In the genomic region with DNA sequence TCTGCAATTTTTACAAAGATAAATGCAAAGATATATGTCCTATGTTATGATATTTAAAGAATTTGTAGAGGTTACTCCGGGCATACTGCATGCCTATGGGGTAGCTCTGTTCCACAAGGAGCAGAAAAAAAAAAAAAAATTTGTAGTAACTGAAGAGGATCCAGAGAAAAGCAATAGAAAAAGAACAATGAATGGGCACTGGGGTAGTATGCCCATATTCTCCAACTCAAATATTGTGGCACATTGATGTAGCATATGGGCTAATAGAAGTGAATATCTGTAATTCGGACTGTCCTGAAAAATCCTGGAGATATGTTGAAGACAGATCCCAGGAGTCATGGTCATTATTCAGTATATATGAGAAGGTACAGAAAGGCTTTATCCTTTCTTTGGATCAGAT, we compare ENCODE assay signal across 9 cellular contexts. TPM values are rescaled to one million over a fixed set of nuclear protein-coding genes. Genes with fewer than 3 reads are reported as not detected.
DNase-seq lines count a peak whose midpoint lies in the region; ATAC-seq and TF ChIP-seq lines count a peak whose summit lies in the region.
"Had no signal": no experiment of that assay in that cellular context is flagged by ENCODE, and none has a peak within 500 bp of the region (broad histone marks: within the 10 kb centered on the region; RNA-seq: fewer than 3 reads in every experiment).

No MANE protein-coding gene starts in this region.

- peaks cover 39% of the 10 kb centered on the region for H3K79me2 ChIP-seq in SK-N-SH (ENCODE audit: insufficient read depth)

- DNase-seq in SK-N-SH (no peak), WERI-Rb-1 (no peak), spleen (no peak), HCEC 1CT (no peak)
- DNase-seq in stimulated activated CD4-positive, alpha-beta T cell treated with anti-CD3 and anti-CD28 coated beads, Interleukin-1b, Interleukin-23, amount 100 ng/mL, for 48 hours: no peak
- DNase-seq: 8988T had no signal

- H3K4me1 ChIP-seq in SK-N-SH (ENCODE audit: control insufficient read depth in 1 of 2, insufficient read depth in 2 of 2, low read depth in 1 of 2, low read length in 1 of 2) (peaks cover 0 to 7% of the 10 kb centered on the region in 2 experiments; a peak in 3 of 4 replicates), gastroesophageal sphincter (peaks cover 2 to 37% (median 7%) of the 10 kb centered on the region in 3 donors), spleen (peaks cover 12 to 43% (median 36%) of the 10 kb centered on the region in 6 donors)

- H3K9me2 ChIP-seq in SK-N-SH: no peaks in the 10 kb centered on the region

- peaks cover 35% of the 10 kb centered on the region for H4K20me1 ChIP-seq in SK-N-SH (ENCODE audit: insufficient read depth)

- H3F3A ChIP-seq in SK-N-SH (replicated peaks; ENCODE audit: insufficient read depth): peaks cover 16% of the 10 kb centered on the region

- H3K27me3 ChIP-seq in SK-N-SH (ENCODE audit: insufficient read depth): no peaks in the 10 kb centered on the region
- no peaks in the 10 kb centered on the region for H3K27me3 ChIP-seq in WERI-Rb-1 (ENCODE audit: insufficient read depth, low read depth, severe bottlenecking)
- no peaks in the 10 kb centered on the region for H3K27me3 ChIP-seq in gastroesophageal sphincter
- no peaks in the 10 kb centered on the region for H3K27me3 ChIP-seq in spleen (replicated peaks in 1 of 7)

- intact Hi-C loops in spleen (cut with DNase I; ENCODE audit: low total_unique reads): loop anchor here (10.0 kb wide), 1 partner anchor 115 kb away; a partner anchor contains a TSS

- peak overlapping the region; percentile 70; the same call in 1 of the 2 replicates for H3K9ac ChIP-seq in SK-N-SH

- 90% methylated on average over 2 of the region's 2 CpGs for WGBS in SK-N-SH (ENCODE audit: low lambda C conversion rate)
- 29 to 76% methylated on average over 2 of the region's 2 CpGs for WGBS in gastroesophageal sphincter (ENCODE audit: low coverage in 1 of 2), 2 donors
- WGBS in spleen, 5 donors: 45 to 96% (median 88%) methylated on average over 2 of the region's 2 CpGs

- no peak for TF ChIP-seq RAD21 in SK-N-SH (IDR thresholded peaks at IDR 0.05; ENCODE audit: low read length)

- H3K4me2 ChIP-seq in SK-N-SH: peak overlapping the region; percentile 88

- H3K9me3 ChIP-seq in SK-N-SH: no peaks in the 10 kb centered on the region
- H3K9me3 ChIP-seq in WERI-Rb-1 (ENCODE audit: severe bottlenecking): no peaks in the 10 kb centered on the region
- H3K9me3 ChIP-seq in gastroesophageal sphincter: no peaks in the 10 kb centered on the region
- no peaks in the 10 kb centered on the region for H3K9me3 ChIP-seq in spleen

- TF ChIP-seq POLR2A in gastroesophageal sphincter (IDR thresholded peaks at IDR 0.05) (no peak), spleen (IDR thresholded peaks at IDR 0.05) (no peak)

- H3K27ac ChIP-seq in SK-N-SH (ENCODE audit: low read depth in 2 of 2, low read length in 1 of 2) (peak overlapping the region; percentile 71 to 87), WERI-Rb-1 (peak overlapping the region; percentile 83), gastroesophageal sphincter (peak overlapping the region in 3 of 4 donors; percentile 94 to 99 (median 98)), spleen (peak overlapping the region in 7 of 8 donors; percentile 92 to 98 (median 94))

- no peak for TF ChIP-seq EP300 in SK-N-SH (IDR thresholded peaks at IDR 0.05; ENCODE audit: borderline replicate concordance in 1 of 2, low read depth in 1 of 2, low read length in 1 of 2)
- no peak for TF ChIP-seq EP300 in gastroesophageal sphincter (IDR thresholded peaks at IDR 0.05)

- CTCF ChIA-PET in SK-N-SH (lab: Yijun Ruan, JAX): interaction anchor here (1.1 kb wide), 1 partner anchor 8 kb away, joined by 3 read pairs; no protein-coding TSS in a partner anchor

- POLR2A ChIA-PET in SK-N-SH (lab: Yijun Ruan, JAX): interaction anchor here (0.6 to 1.9 kb wide), 2 partner anchors 36 to 136 kb away, joined by 4 to 5 read pairs; a partner anchor contains a TSS

- H3K4me3 ChIP-seq in SK-N-SH (ENCODE audit: low read depth in 2 of 2, low read length in 1 of 2) (no peak overlapping the region), WERI-Rb-1 (ENCODE audit: low read depth, low read length) (peak overlapping the region; percentile 66), gastroesophageal sphincter (no peak overlapping the region), spleen (peak overlapping the region in 1 of 8 donors; percentile 87)

- no peak for ATAC-seq in SK-N-SH treated with all-trans-retinoic acid at 6 μM for 48 hours
- ATAC-seq in gastroesophageal sphincter: no peak
- ATAC-seq in GM18907 (IDR thresholded peaks at IDR 0.05; ENCODE audit: unreplicated experiment): no peak

- H3K36me3 ChIP-seq in SK-N-SH (replicated peaks in 1 of 2; ENCODE audit: control insufficient read depth in 1 of 2, insufficient read depth in 2 of 2, low read length in 1 of 2): peaks cover 3 to 13% of the 10 kb centered on the region in 2 experiments
- H3K36me3 ChIP-seq in WERI-Rb-1: peaks cover 21% of the 10 kb centered on the region
- H3K36me3 ChIP-seq in gastroesophageal sphincter: no peaks in the 10 kb centered on the region
- H3K36me3 ChIP-seq in spleen: peaks cover 0 to 21% (median 0%) of the 10 kb centered on the region in 6 donors

- TF ChIP-seq CTCF in SK-N-SH (IDR thresholded peaks at IDR 0.05) (no peak), WERI-Rb-1 (IDR thresholded peaks at IDR 0.05; ENCODE audit: low read depth, low read length) (no peak), gastroesophageal sphincter (IDR thresholded peaks at IDR 0.05) (no peak), spleen (IDR thresholded peaks at IDR 0.05 in 8 of 11, conservative IDR thresholded peaks at IDR 0.05 in 3 of 11) (no peak)

- peak overlapping the region; percentile 99 for H2AFZ ChIP-seq in SK-N-SH (ENCODE audit: low read depth)

TF ChIP-seq in SK-N-SH, 30 proteins besides CTCF, POLR2A, EP300 and RAD21:
- TF ChIP-seq GABPA (IDR thresholded peaks at IDR 0.05; ENCODE audit: low read depth) (no peak), EZH2phosphoT487 (IDR thresholded peaks at IDR 0.05; ENCODE audit: borderline replicate concordance, low read depth) (no peak), RXRA (IDR thresholded peaks at IDR 0.05; ENCODE audit: borderline replicate concordance, low read depth) (no peak), MEF2A (IDR thresholded peaks at IDR 0.05; ENCODE audit: borderline replicate concordance, low read depth) (no peak), RCOR1 (IDR thresholded peaks at IDR 0.05; ENCODE audit: low read length) (no peak), POLR2AphosphoS5 (IDR thresholded peaks at IDR 0.05; ENCODE audit: low read depth, low read length) (no peak), RFX5 (IDR thresholded peaks at IDR 0.05; ENCODE audit: low read length) (no peak)

TF ChIP-seq in SK-N-SH treated with all-trans-retinoic acid at 6 μM for 48 hours, 23 proteins besides CTCF, POLR2A, EP300 and RAD21:
- TF ChIP-seq PPARA (CRISPR knock-in tag; IDR thresholded peaks at IDR 0.05; ENCODE audit: borderline replicate concordance) (no peak), ARNTL (CRISPR knock-in tag; IDR thresholded peaks at IDR 0.05; ENCODE audit: borderline replicate concordance, low read depth) (no peak), BACH2 (CRISPR knock-in tag; IDR thresholded peaks at IDR 0.05; ENCODE audit: borderline replicate concordance) (no peak), TOX (CRISPR knock-in tag; IDR thresholded peaks at IDR 0.05; ENCODE audit: borderline replicate concordance) (no peak), ZFP3 (CRISPR knock-in tag; IDR thresholded peaks at IDR 0.05) (no peak), CSDC2 (CRISPR knock-in tag; IDR thresholded peaks at IDR 0.05) (no peak), GLIS3 (CRISPR knock-in tag; IDR thresholded peaks at IDR 0.05) (no peak), RARB (CRISPR knock-in tag; IDR thresholded peaks at IDR 0.05) (no peak)

RNA-seq across cellular contexts. Expression of a gene that starts 1.1 kb away (rescaled TPM):
- polyA plus RNA-seq in SK-N-SH (2012; rRNA removed) (37.0 and 50.7 TPM in 2 replicates), spleen (10 to 100 TPM; 16.2 to 29.8 (median 21.7) TPM)
- 55.9 and 65.0 TPM in 2 replicates for polyA plus RNA-seq in SK-N-SH (2012; cell fraction: cytosol; rRNA removed)
- polyA plus RNA-seq in SK-N-SH (2012; cell fraction: nucleus; rRNA removed): 18.8 and 27.2 TPM in 2 replicates
- total RNA-seq in gastroesophageal sphincter (10 to 100 TPM; 52.5 to 74.3 (median 63.6) TPM), spleen (10 to 100 TPM; 40.0 to 57.2 (median 45.6) TPM)

RNA-seq across cellular contexts. Expression of a gene that starts 36.2 kb away (rescaled TPM):
- polyA plus RNA-seq in SK-N-SH (2012; rRNA removed): 881 and 1,097 TPM in 2 replicates
- polyA plus RNA-seq in SK-N-SH (2012; cell fraction: cytosol; rRNA removed): 1,429 and 1,910 TPM in 2 replicates
- 183 and 252 TPM in 2 replicates for polyA plus RNA-seq in SK-N-SH (2012; cell fraction: nucleus; rRNA removed)
- total RNA-seq in gastroesophageal sphincter: 100 to 1,000 TPM; 300 to 553 (median 521) TPM
- 100 to 1,000 TPM in 5 of 7 donors, 10 to 100 TPM in 2; 89.7 to 296 (median 120) TPM for total RNA-seq in spleen
- polyA plus RNA-seq in spleen: 100 to 1,000 TPM; 292 to 338 (median 297) TPM

RNA-seq across cellular contexts. Expression of a gene that starts 48.3 kb away (rescaled TPM):
- polyA plus RNA-seq in SK-N-SH (2012; rRNA removed) (0.06 and 0.07 TPM in 2 replicates), spleen (under 1 TPM; 0.07 to 0.38 (median 0.10) TPM)
- polyA plus RNA-seq in SK-N-SH (2012; cell fraction: cytosol; rRNA removed): 0.03 and 0.04 TPM in 2 replicates
- 0.15 TPM in 1 of 2 replicates, not detected in the other for polyA plus RNA-seq in SK-N-SH (2012; cell fraction: nucleus; rRNA removed)
- total RNA-seq in gastroesophageal sphincter (1 to 10 TPM in 1 of 4 donors, under 1 TPM in 2, not detected in 1; 0.30 to 1.2 (median 0.94) TPM), spleen (1 to 10 TPM in 2 of 7 donors, under 1 TPM in 1, not detected in 4; 0.25 to 1.9 (median 1.2) TPM)
